Comparison of ENCODE assay signal across 1 cellular context in genomic region chr19:8413593-8413923, GRCh38.
TF ChIP-seq lines count a peak whose summit lies in the region.

No MANE protein-coding gene starts in this region.

TF ChIP-seq in HepG2, 621 proteins besides CTCF, POLR2A, EP300 and RAD21:
- TF ChIP-seq ZMYM2 (CRISPR knock-in tag; IDR thresholded peaks at IDR 0.05) (0 out of 2 replicates have a peak, but pooled peaks have one; percentile 28), ZNF768 (CRISPR knock-in tag; IDR thresholded peaks at IDR 0.05) (0 out of 2 replicates have a peak, but pooled peaks have one; percentile 5), ZNF441 (CRISPR knock-in tag; IDR thresholded peaks at IDR 0.05; ENCODE audit: borderline replicate concordance) (no peak), NR0B2 (CRISPR knock-in tag; IDR thresholded peaks at IDR 0.05) (no peak), PHB2 (IDR thresholded peaks at IDR 0.05; ENCODE audit: partially characterized antibody) (no peak), ZNF605 (CRISPR knock-in tag; IDR thresholded peaks at IDR 0.05) (0 out of 2 replicates have a peak, but pooled peaks have one; percentile 21)
- TF ChIP-seq, protein P1, sequence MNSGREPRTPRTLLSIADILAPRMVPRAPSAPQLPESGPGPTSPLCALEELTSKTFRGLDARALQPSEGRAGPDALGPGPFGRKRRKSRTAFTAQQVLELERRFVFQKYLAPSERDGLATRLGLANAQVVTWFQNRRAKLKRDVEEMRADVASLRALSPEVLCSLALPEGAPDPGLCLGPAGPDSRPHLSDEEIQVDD (CRISPR knock-in tag; IDR thresholded peaks at IDR 0.05; ENCODE audit: borderline replicate concordance), result no peak
- TF ChIP-seq, protein P2, sequence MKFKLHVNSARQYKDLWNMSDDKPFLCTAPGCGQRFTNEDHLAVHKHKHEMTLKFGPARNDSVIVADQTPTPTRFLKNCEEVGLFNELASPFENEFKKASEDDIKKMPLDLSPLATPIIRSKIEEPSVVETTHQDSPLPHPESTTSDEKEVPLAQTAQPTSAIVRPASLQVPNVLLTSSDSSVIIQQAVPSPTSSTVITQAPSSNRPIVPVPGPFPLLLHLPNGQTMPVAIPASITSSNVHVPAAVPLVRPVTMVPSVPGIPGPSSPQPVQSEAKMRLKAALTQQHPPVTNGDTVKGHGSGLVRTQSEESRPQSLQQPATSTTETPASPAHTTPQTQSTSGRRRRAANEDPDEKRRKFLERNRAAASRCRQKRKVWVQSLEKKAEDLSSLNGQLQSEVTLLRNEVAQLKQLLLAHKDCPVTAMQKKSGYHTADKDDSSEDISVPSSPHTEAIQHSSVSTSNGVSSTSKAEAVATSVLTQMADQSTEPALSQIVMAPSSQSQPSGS (CRISPR knock-in tag; IDR thresholded peaks at IDR 0.05), result no peak
